ENCODE assay signal across 9 cellular contexts in the genomic region with DNA sequence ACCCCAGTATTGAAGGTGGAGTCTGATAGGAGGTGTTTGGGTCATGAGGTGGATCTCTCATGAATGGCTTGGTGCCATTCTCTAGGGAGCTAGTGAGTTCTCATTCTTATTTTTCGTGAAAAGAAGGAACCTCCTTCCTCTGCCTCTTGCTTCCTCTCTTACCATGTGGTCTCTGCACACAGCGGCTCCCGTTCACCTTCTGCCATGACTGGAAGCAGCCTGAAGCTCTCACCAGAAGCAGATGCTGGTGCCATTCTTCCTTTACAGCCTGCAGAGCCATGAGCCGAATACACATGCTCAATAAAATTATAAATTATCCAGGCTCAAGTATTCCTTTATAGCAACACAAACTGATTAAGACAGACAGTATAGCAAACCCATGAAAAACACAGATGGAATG.
"Had no signal": no experiment of that assay in that cellular context is flagged by ENCODE, and none has a peak within 500 bp of the region (broad histone marks: within the 10 kb centered on the region; RNA-seq: fewer than 3 reads in every experiment).

No MANE protein-coding gene starts in this region.

- H3K27ac Mint-ChIP-seq: GM23338, H9, HFFc6 had no signal

- H3K4me3 Mint-ChIP-seq: GM23338, H9, HFFc6 had no signal

- ATAC-seq: GM23338, HCT116 had no signal

- H3K4me1 ChIP-seq: HAP-1 had no signal

- H3K9me3 Mint-ChIP-seq: H9 had no signal

- H3K27ac ChIP-seq: GM23248 had no signal

- DNase-seq: GM23248, GOT3, H7, H9, HCEC 1CT, HFFc6 had no signal

- H3K36me3 ChIP-seq: HAP-1 had no signal

- H3K4me3 ChIP-seq: GM23248, GM23338, HAP-1 had no signal

- H3K4me1 Mint-ChIP-seq: GM23338 had no signal
